Comparison of ENCODE assay signal across 26 cellular contexts in genomic region chr15:74851960-74852359, GRCh38. TPM values are rescaled to one million over a fixed set of nuclear protein-coding genes. Genes with fewer than 3 reads are reported as not detected.
DNase-seq lines count a peak whose midpoint lies in the region; ATAC-seq and TF ChIP-seq lines count a peak whose summit lies in the region.
"Had no signal": no experiment of that assay in that cellular context is flagged by ENCODE, and none has a peak within 500 bp of the region (broad histone marks: within the 10 kb centered on the region; RNA-seq: fewer than 3 reads in every experiment).

No MANE protein-coding gene starts in this region.

- H2BK12ac ChIP-seq in trophoblast cell (ENCODE audit: low read length): no peak overlapping the region

- H3K4me3 ChIP-seq in NT2/D1 (ENCODE audit: insufficient read length, low read depth) (no peak overlapping the region), trophoblast cell (ENCODE audit: low read depth, low read length) (no peak overlapping the region)
- H3K4me3 ChIP-seq: K562, SJSA1 had no signal

- no peaks in the 10 kb centered on the region for H3K27me3 ChIP-seq in NT2/D1 (ENCODE audit: insufficient read depth, insufficient read length)
- no peaks in the 10 kb centered on the region for H3K27me3 ChIP-seq in trophoblast cell (ENCODE audit: insufficient read depth, low read length)
- H3K27me3 ChIP-seq: SJSA1 had no signal

- H3K79me2 ChIP-seq in trophoblast cell (ENCODE audit: control insufficient read depth, insufficient read depth, low read length, poor library complexity): no peaks in the 10 kb centered on the region

- peak overlapping the region; percentile 6 for H3K9ac ChIP-seq in NT2/D1 (ENCODE audit: insufficient read length, low read depth)
- H3K9ac ChIP-seq in trophoblast cell (ENCODE audit: low read length): no peak overlapping the region

- H4K91ac ChIP-seq in trophoblast cell (ENCODE audit: low read depth, low read length): no peak overlapping the region

- H2AK5ac ChIP-seq in trophoblast cell (ENCODE audit: low read length): no peak overlapping the region

- H4K12ac ChIP-seq in trophoblast cell (ENCODE audit: low read depth, low read length): no peak overlapping the region

- no peak overlapping the region for H3K23ac ChIP-seq in trophoblast cell (ENCODE audit: low read length)

- CTCF ChIA-PET in activated naive CD4-positive, alpha-beta T cell treated with anti-CD3 and anti-CD28 coated beads, Interleukin-2, amount 10 ng/mL, durations not matched to agents 7 days and 5 days (lab: Charles Lee): interaction anchor here (1.0 kb wide), 1 partner anchor 82 kb away, joined by 4 read pairs; no protein-coding TSS in a partner anchor

- no peak overlapping the region for H2BK5ac ChIP-seq in trophoblast cell (ENCODE audit: low read depth, low read length, poor library complexity)

- no peaks in the 10 kb centered on the region for H3K9me3 Mint-ChIP-seq in activated naive CD4-positive, alpha-beta T cell treated with anti-CD3 and anti-CD28 coated beads, Interleukin-2, amount 50 U/mL, for 72 hours
- H3K9me3 Mint-ChIP-seq in activated naive CD4-positive, alpha-beta T cell treated with anti-CD3 and anti-CD28 coated beads, Interleukin-2, amount 10 ng/mL, durations not matched to agents 7 days and 5 days: no peaks in the 10 kb centered on the region
- no peaks in the 10 kb centered on the region for H3K9me3 Mint-ChIP-seq in stimulated activated naive B cell treated with anti-CD40 and anti-IgM and Interleukin-4, amounts not matched to agents 10 μg/mL and 1 μg/mL and 100 μg/mL, for 72 hours

- H3K27ac ChIP-seq in trophoblast cell (ENCODE audit: low read depth, low read length): no peak overlapping the region
- H3K27ac ChIP-seq: SJSA1 had no signal

- no peaks in the 10 kb centered on the region for H3K79me1 ChIP-seq in trophoblast cell (ENCODE audit: low read length)

- H3K36me3 ChIP-seq in NT2/D1 (ENCODE audit: insufficient read depth, insufficient read length, low read length): peaks cover 69% of the 10 kb centered on the region
- H3K36me3 ChIP-seq in trophoblast cell (ENCODE audit: control insufficient read depth in 1 of 2, insufficient read depth in 2 of 2, low read length in 2 of 2): peaks cover 58 to 62% of the 10 kb centered on the region in 2 experiments

- WGBS in trophoblast cell (ENCODE audit: extremely low coverage, insufficient coverage, insufficient read length): no CpG with 5 or more reads among the region's 7 CpGs

- no peaks in the 10 kb centered on the region for H3K9me3 ChIP-seq in NT2/D1 (ENCODE audit: insufficient read depth, low read length)
- H3K9me3 ChIP-seq in trophoblast cell (ENCODE audit: insufficient read depth, low read depth, low read length): no peaks in the 10 kb centered on the region
- H3K9me3 ChIP-seq: SJSA1 had no signal

- no peak for TF ChIP-seq POLR2A in GM18505 (IDR thresholded peaks at IDR 0.05; ENCODE audit: borderline replicate concordance, extremely low read depth, insufficient read depth, insufficient read length)

- no peak for DNase-seq in activated naive CD4-positive, alpha-beta T cell treated with anti-CD3 and anti-CD28 coated beads, Interleukin-2, amount 50 U/mL, for 72 hours (ENCODE audit: low spot score in 2 of 2)
- DNase-seq in activated naive CD4-positive, alpha-beta T cell treated with anti-CD3 and anti-CD28 coated beads, Interleukin-2, amount 10 ng/mL, durations not matched to agents 7 days and 5 days: no peak
- DNase-seq in NT2/D1 (ENCODE audit: low read depth, low spot score) (no peak), islet precursor cell (peak; percentile 74), trophoblast cell (no peak), NCI-H2107 treated with DMSO at 0.1 percent for 48 hours (lab: John Stamatoyannopoulos, UW; ENCODE audit: unreplicated experiment) (no peak)
- no peak for DNase-seq in stimulated activated naive B cell treated with anti-CD40 and anti-IgM and Interleukin-4, amounts not matched to agents 10 μg/mL and 1 μg/mL and 100 μg/mL, for 72 hours
- DNase-seq: Kasumi-1, MV-4-11, NCI-H1105, NCI-H1436 treated with DMSO at 0.1 percent for 48 hours, NCI-H187 treated with DMSO at 0.1 percent for 48 hours, NCI-H446, NCI-H524 treated with DMSO at 0.1 percent for 48 hours, NCI-H82, OCI-M1 had no signal

- ATAC-seq in activated naive CD4-positive, alpha-beta T cell treated with anti-CD3 and anti-CD28 coated beads, Interleukin-2, amount 50 U/mL, for 72 hours: no peak
- ATAC-seq in stimulated activated naive B cell treated with anti-CD40 and anti-IgM and Interleukin-4, amounts not matched to agents 10 μg/mL and 1 μg/mL and 100 μg/mL, for 72 hours (replicated peaks): no peak
- ATAC-seq in GM18505 (IDR thresholded peaks at IDR 0.05; ENCODE audit: unreplicated experiment): no peak
- ATAC-seq: HCT116, K562, Right ventricle myocardium inferior had no signal

- peak overlapping the region; percentile 45 to 66 for H3K27ac Mint-ChIP-seq in activated naive CD4-positive, alpha-beta T cell treated with anti-CD3 and anti-CD28 coated beads, Interleukin-2, amount 50 U/mL, for 72 hours
- H3K27ac Mint-ChIP-seq in activated naive CD4-positive, alpha-beta T cell treated with anti-CD3 and anti-CD28 coated beads, Interleukin-2, amount 10 ng/mL, durations not matched to agents 7 days and 5 days: no peak overlapping the region
- peak overlapping the region; percentile 56 for H3K27ac Mint-ChIP-seq in stimulated activated naive B cell treated with anti-CD40 and anti-IgM and Interleukin-4, amounts not matched to agents 10 μg/mL and 1 μg/mL and 100 μg/mL, for 72 hours

- no peak overlapping the region for H3K14ac ChIP-seq in trophoblast cell (ENCODE audit: low read length)

- H3K4me1 Mint-ChIP-seq in activated naive CD4-positive, alpha-beta T cell treated with anti-CD3 and anti-CD28 coated beads, Interleukin-2, amount 10 ng/mL, durations not matched to agents 7 days and 5 days: peaks cover 13% of the 10 kb centered on the region
- H3K4me1 Mint-ChIP-seq in stimulated activated naive B cell treated with anti-CD40 and anti-IgM and Interleukin-4, amounts not matched to agents 10 μg/mL and 1 μg/mL and 100 μg/mL, for 72 hours: peaks cover 31 to 44% of the 10 kb centered on the region in 2 donors

- H3K36me3 Mint-ChIP-seq in activated naive CD4-positive, alpha-beta T cell treated with anti-CD3 and anti-CD28 coated beads, Interleukin-2, amount 50 U/mL, for 72 hours: peaks cover 0 to 13% of the 10 kb centered on the region in 2 donors
- peaks cover 56% of the 10 kb centered on the region for H3K36me3 Mint-ChIP-seq in activated naive CD4-positive, alpha-beta T cell treated with anti-CD3 and anti-CD28 coated beads, Interleukin-2, amount 10 ng/mL, durations not matched to agents 7 days and 5 days
- peaks cover 49 to 54% of the 10 kb centered on the region in 2 donors for H3K36me3 Mint-ChIP-seq in stimulated activated naive B cell treated with anti-CD40 and anti-IgM and Interleukin-4, amounts not matched to agents 10 μg/mL and 1 μg/mL and 100 μg/mL, for 72 hours

- no peak overlapping the region for H4K8ac ChIP-seq in trophoblast cell (ENCODE audit: low read depth, low read length)

- H2AFZ ChIP-seq in trophoblast cell (ENCODE audit: insufficient read depth, low read length, poor library complexity): no peak overlapping the region

- H3K4me3 Mint-ChIP-seq in activated naive CD4-positive, alpha-beta T cell treated with anti-CD3 and anti-CD28 coated beads, Interleukin-2, amount 10 ng/mL, durations not matched to agents 7 days and 5 days: no peak overlapping the region
- H3K4me3 Mint-ChIP-seq in stimulated activated naive B cell treated with anti-CD40 and anti-IgM and Interleukin-4, amounts not matched to agents 10 μg/mL and 1 μg/mL and 100 μg/mL, for 72 hours: no peak overlapping the region

- H3K4me2 ChIP-seq in trophoblast cell (ENCODE audit: low read length): no peak overlapping the region

- no peak overlapping the region for H3K18ac ChIP-seq in trophoblast cell (ENCODE audit: low read length)

- no peak overlapping the region for H2BK120ac ChIP-seq in trophoblast cell (ENCODE audit: insufficient read depth, low read length, poor library complexity)

- H3K4ac ChIP-seq in trophoblast cell (ENCODE audit: low read depth, low read length): no peak overlapping the region

- H3K4me1 ChIP-seq in NT2/D1 (ENCODE audit: insufficient read depth, insufficient read length) (peaks cover 9% of the 10 kb centered on the region), trophoblast cell (ENCODE audit: control insufficient read depth in 1 of 2, insufficient read depth in 2 of 2, low read length in 2 of 2) (peaks cover under 1 to 7% of the 10 kb centered on the region in 2 experiments)
- H3K4me1 ChIP-seq: SJSA1 had no signal

- no peaks in the 10 kb centered on the region for H3K27me3 Mint-ChIP-seq in activated naive CD4-positive, alpha-beta T cell treated with anti-CD3 and anti-CD28 coated beads, Interleukin-2, amount 10 ng/mL, durations not matched to agents 7 days and 5 days
- no peaks in the 10 kb centered on the region for H3K27me3 Mint-ChIP-seq in stimulated activated naive B cell treated with anti-CD40 and anti-IgM and Interleukin-4, amounts not matched to agents 10 μg/mL and 1 μg/mL and 100 μg/mL, for 72 hours

RNA-seq across cellular contexts. Expression of gene ULK3, which starts 9.0 kb away (rescaled TPM):
- total RNA-seq in activated naive CD4-positive, alpha-beta T cell treated with anti-CD3 and anti-CD28 coated beads, Interleukin-2, amount 50 U/mL, for 72 hours: 10 to 100 TPM; 37.6 to 50.3 TPM
- 9.3 and 10.1 TPM in 2 replicates for polyA plus RNA-seq in trophoblast cell (2013)

RNA-seq across cellular contexts. Expression of gene SCAMP2, which starts 21.2 kb away (rescaled TPM):
- total RNA-seq in activated naive CD4-positive, alpha-beta T cell treated with anti-CD3 and anti-CD28 coated beads, Interleukin-2, amount 50 U/mL, for 72 hours: 10 to 100 TPM; 79.5 to 92.7 TPM
- 73.8 and 78.1 TPM in 2 replicates for polyA plus RNA-seq in trophoblast cell (2013)

RNA-seq across cellular contexts. Expression of gene CPLX3, which starts 25.5 kb away (rescaled TPM):
- under 1 TPM in 1 of 2 donors, not detected in 1; 0.25 TPM for total RNA-seq in activated naive CD4-positive, alpha-beta T cell treated with anti-CD3 and anti-CD28 coated beads, Interleukin-2, amount 50 U/mL, for 72 hours
- polyA plus RNA-seq in trophoblast cell (2013): 0.03 TPM in 2 replicates
- total RNA-seq: A172, G401, H4, K562, M059J, SJSA1 had no signal
- polyA plus RNA-seq: BJ, K562 had no signal

RNA-seq across cellular contexts. Expression of gene MPI, which starts 37.9 kb away (rescaled TPM):
- total RNA-seq in activated naive CD4-positive, alpha-beta T cell treated with anti-CD3 and anti-CD28 coated beads, Interleukin-2, amount 50 U/mL, for 72 hours: 10 to 100 TPM; 22.0 to 98.0 TPM
- 18.5 and 19.3 TPM in 2 replicates for polyA plus RNA-seq in trophoblast cell (2013)

RNA-seq across cellular contexts. Expression of gene LMAN1L, which starts 39.3 kb away (rescaled TPM):
- total RNA-seq in activated naive CD4-positive, alpha-beta T cell treated with anti-CD3 and anti-CD28 coated beads, Interleukin-2, amount 50 U/mL, for 72 hours: 1 to 10 TPM in 1 of 2 donors, under 1 TPM in 1; 0.27 to 1.1 TPM
- not detected in 2 replicates for polyA plus RNA-seq in trophoblast cell (2013)
- total RNA-seq: A172, G401, K562, M059J, SJSA1 had no signal
- polyA plus RNA-seq: BJ, K562 had no signal
